In genomic region chr6:125952764-125953501, GRCh38 we compare ENCODE assay signal across 7 cellular contexts. TPM values are rescaled to one million over a fixed set of nuclear protein-coding genes. Genes with fewer than 3 reads are reported as not detected.
DNase-seq lines count a peak whose midpoint lies in the region; ATAC-seq and TF ChIP-seq lines count a peak whose summit lies in the region.

No MANE protein-coding gene starts in this region.

- in situ Hi-C loops in KBM-7 (cut with MboI; ENCODE audit: low pct_unique_long_range_greater_than_20kb, low sequenced_read_pairs) = no loop called here

- H3K9ac ChIP-seq in mesendoderm (ENCODE audit: low read length) = no peak overlapping the region

- no peaks in the 10 kb centered on the region for H3K36me3 ChIP-seq in mesendoderm (ENCODE audit: control insufficient read depth, insufficient read depth, low read length)

- DNase-seq in GM10248 (ENCODE audit: extremely low spot score) (peak; percentile 23), KBM-7 (peak; percentile 57), mesendoderm (peak; percentile 59), retina (no peak), NCI-H2196 (lab: John Stamatoyannopoulos, UW; ENCODE audit: unreplicated experiment) (no peak)
- peak; percentile 63 for DNase-seq in activated CD8-positive, alpha-beta T cell treated with anti-CD3 and anti-CD28 coated beads for 36 hours

- no peak overlapping the region for H3K18ac ChIP-seq in mesendoderm (ENCODE audit: low read length)

- H2BK120ac ChIP-seq in mesendoderm (ENCODE audit: low read depth, low read length) = no peak overlapping the region

- H4K8ac ChIP-seq in mesendoderm (ENCODE audit: low read depth, low read length) = no peak overlapping the region

- H3K4ac ChIP-seq in mesendoderm (ENCODE audit: low read depth, low read length) = no peak overlapping the region

- H2AK5ac ChIP-seq in mesendoderm (ENCODE audit: low read length) = no peak overlapping the region

- peaks cover 2% of the 10 kb centered on the region for H3K4me1 ChIP-seq in mesendoderm (ENCODE audit: control insufficient read depth, low read depth, low read length)

- peaks cover 12% of the 10 kb centered on the region for H3K27me3 Mint-ChIP-seq in activated CD8-positive, alpha-beta T cell treated with anti-CD3 and anti-CD28 coated beads for 36 hours

- no peak overlapping the region for H2BK5ac ChIP-seq in mesendoderm (ENCODE audit: low read length)

- no peak overlapping the region for H2BK15ac ChIP-seq in mesendoderm (replicated peaks; ENCODE audit: low read depth)

- TF ChIP-seq CTCF in GM10248 (IDR thresholded peaks at IDR 0.05; ENCODE audit: control extremely low read depth, extremely low read depth, low read depth, missing control alignments) = peak; percentile 68
- no peak for TF ChIP-seq CTCF in activated CD8-positive, alpha-beta T cell treated with anti-CD3 and anti-CD28 coated beads for 36 hours (IDR thresholded peaks at IDR 0.05)

- no peaks in the 10 kb centered on the region for H3K79me2 ChIP-seq in mesendoderm (ENCODE audit: control insufficient read depth, insufficient read depth, low read length)

- H3K4me3 Mint-ChIP-seq in activated CD8-positive, alpha-beta T cell treated with anti-CD3 and anti-CD28 coated beads for 36 hours = no peak overlapping the region

- WGBS in mesendoderm (ENCODE audit: extremely low coverage, insufficient coverage, low lambda C conversion rate) = no CpG with 5 or more reads among the region's 7 CpGs

- POLR2A ChIA-PET in GM10248 (lab: Yijun Ruan, JAX) = no interaction called here
- POLR2A ChIA-PET in activated CD8-positive, alpha-beta T cell treated with anti-CD3 and anti-CD28 coated beads for 36 hours (lab: Charles Lee) = interaction anchor here (0.8 to 1.0 kb wide), 2 partner anchors 34 to 161 kb away, joined by 3 read pairs; partner anchors contain the start of gene TRMT11

- no peak overlapping the region for H3K4me3 ChIP-seq in mesendoderm (ENCODE audit: low read length)

- intact Hi-C loops in activated CD8-positive, alpha-beta T cell treated with anti-CD3 and anti-CD28 coated beads for 36 hours (cut with micrococcal nuclease) = no loop called here

- H3K23ac ChIP-seq in mesendoderm (ENCODE audit: low read length) = no peak overlapping the region

- H3K79me1 ChIP-seq in mesendoderm (ENCODE audit: low read length) = no peaks in the 10 kb centered on the region

- no peak overlapping the region for H4K5ac ChIP-seq in mesendoderm (ENCODE audit: low read length)

- H3K27ac Mint-ChIP-seq in activated CD8-positive, alpha-beta T cell treated with anti-CD3 and anti-CD28 coated beads for 36 hours = no peak overlapping the region

- H3K4me1 Mint-ChIP-seq in activated CD8-positive, alpha-beta T cell treated with anti-CD3 and anti-CD28 coated beads for 36 hours (ENCODE audit: low read depth) = peaks cover 5% of the 10 kb centered on the region

- peak; percentile 17 for ATAC-seq in activated CD8-positive, alpha-beta T cell treated with anti-CD3 and anti-CD28 coated beads for 36 hours
- no peak for ATAC-seq in HG02970 (IDR thresholded peaks at IDR 0.05; ENCODE audit: low FRiP score, unreplicated experiment)

- no peak overlapping the region for H3K27ac ChIP-seq in mesendoderm (ENCODE audit: low read depth, low read length)

- no peaks in the 10 kb centered on the region for H3K36me3 Mint-ChIP-seq in activated CD8-positive, alpha-beta T cell treated with anti-CD3 and anti-CD28 coated beads for 36 hours (ENCODE audit: low read depth)

- H3K9me3 Mint-ChIP-seq in activated CD8-positive, alpha-beta T cell treated with anti-CD3 and anti-CD28 coated beads for 36 hours = no peaks in the 10 kb centered on the region

- H3K56ac ChIP-seq in mesendoderm (ENCODE audit: low read length) = no peak overlapping the region

- CTCF ChIA-PET in GM10248 (lab: Yijun Ruan, JAX) = interaction anchor here (0.7 to 12.1 kb wide), 22 partner anchors 9 to 642 kb away, joined by 3 to 241 read pairs (median 6); partner anchors contain the start of gene NCOA7
- CTCF ChIA-PET in activated CD8-positive, alpha-beta T cell treated with anti-CD3 and anti-CD28 coated beads for 36 hours (lab: Charles Lee) = interaction anchor here (0.8 to 8.5 kb wide), 17 partner anchors 9 to 173 kb away, joined by 3 to 92 read pairs (median 4); partner anchors contain the start of genes NCOA7 and TRMT11

- H3K27me3 ChIP-seq in mesendoderm (ENCODE audit: insufficient read depth, low read length, poor library complexity) = no peaks in the 10 kb centered on the region

- no peak overlapping the region for H3K4me2 ChIP-seq in mesendoderm (ENCODE audit: low read length)

RNA-seq across cellular contexts. Expression of gene HINT3, which starts 3.6 kb away (rescaled TPM):
- total RNA-seq in activated CD8-positive, alpha-beta T cell treated with anti-CD3 and anti-CD28 coated beads for 36 hours = 1 to 10 TPM; 8.5 to 8.6 TPM
- polyA plus RNA-seq in mesendoderm (2013, experiment 1 of 2) = 5.1 TPM
- polyA plus RNA-seq in mesendoderm (2013, experiment 2 of 2) = 5.2 TPM

RNA-seq across cellular contexts. Expression of gene TRMT11, which starts 33.4 kb away (rescaled TPM):
- 10 to 100 TPM; 41.5 to 49.1 TPM for total RNA-seq in activated CD8-positive, alpha-beta T cell treated with anti-CD3 and anti-CD28 coated beads for 36 hours
- 13.8 TPM for polyA plus RNA-seq in mesendoderm (2013, experiment 1 of 2)
- polyA plus RNA-seq in mesendoderm (2013, experiment 2 of 2) = 15.8 TPM

Comparison
In these comparisons a context has a peak if more than half of its experiments do, and no peak if none do; other contexts are left out.
1. DNase-seq: peak in GM10248 (single experiment), KBM-7 (single experiment), activated CD8-positive, alpha-beta T cell treated with anti-CD3 and anti-CD28 coated beads for 36 hours (single experiment) and mesendoderm (single experiment); none in retina (single experiment) and NCI-H2196 (single experiment).